8 cellular contexts compared by ENCODE assay signal in the genomic region with DNA sequence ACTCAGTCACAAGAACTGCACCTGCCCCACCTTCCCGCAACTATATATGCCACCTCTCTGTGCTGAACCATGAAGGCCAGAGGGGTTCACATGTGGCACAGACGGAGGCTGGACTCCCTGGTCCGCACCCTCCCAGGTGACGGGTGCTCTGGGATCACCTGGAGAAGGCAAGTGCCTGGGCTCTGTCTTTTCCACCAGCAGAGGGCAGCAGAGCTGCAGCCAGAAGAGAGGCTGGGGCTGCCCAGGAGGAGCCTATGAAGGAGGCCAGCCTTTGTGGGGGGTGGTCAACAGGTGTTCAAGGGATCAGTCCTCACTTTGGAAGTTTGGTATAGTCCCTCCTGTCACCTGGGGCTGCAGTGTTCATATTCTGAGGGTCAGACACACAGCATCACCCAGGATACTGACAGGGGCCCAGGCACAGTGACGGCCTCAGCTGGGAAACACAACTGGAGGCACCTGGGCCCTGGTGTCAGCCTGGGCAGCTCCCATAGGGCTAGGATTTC. TPM values are rescaled to one million over a fixed set of nuclear protein-coding genes. Genes with fewer than 3 reads are reported as not detected.
DNase-seq lines count a peak whose midpoint lies in the region; ATAC-seq, FAIRE-seq and TF ChIP-seq lines count a peak whose summit lies in the region.

No MANE protein-coding gene starts in this region.

- TF ChIP-seq CTCF in HepG2 (CRISPR knock-in tag; IDR thresholded peaks at IDR 0.05), result peak; percentile 94

- WGBS in HepG2 (ENCODE audit: low lambda C conversion rate), result 0% methylated on average over 1 of the region's 5 CpGs

- no peak for TF ChIP-seq POLR2A in HepG2 (IDR thresholded peaks at IDR 0.05; ENCODE audit: insufficient read depth in 1 of 2, low read depth in 2 of 2, low read length in 2 of 2)

- no peak overlapping the region for H3K4me3 ChIP-seq in HepG2 (replicated peaks in 1 of 3; ENCODE audit: insufficient read depth in 1 of 3, low read depth in 2 of 3, low read length in 3 of 3)

- intact Hi-C loops in HepG2 (cut with micrococcal nuclease; ENCODE audit: unreplicated experiment), result loop anchor here (1.0 kb wide), 1 partner anchor 36 kb away; no protein-coding TSS in a partner anchor

- no peaks in the 10 kb centered on the region for H3K36me3 ChIP-seq in HepG2 (replicated peaks in 1 of 2; ENCODE audit: control insufficient read depth in 1 of 2, insufficient read depth in 2 of 2, low read length in 2 of 2)

- no peak overlapping the region for H3K9ac ChIP-seq in HepG2 (ENCODE audit: insufficient read depth, low read depth, low read length)

- TF ChIP-seq EP300 in HepG2 (IDR thresholded peaks at IDR 0.05; ENCODE audit: low read depth in 2 of 2, low read length in 2 of 2) (no peak), HepG2 (CRISPR knock-in tag; IDR thresholded peaks at IDR 0.05; ENCODE audit: borderline replicate concordance) (no peak)

- BruUV-seq in HepG2 (replicated peaks; lab: Mats Ljungman, UMichigan), result no TSS peak

- peaks cover 0 to 30% of the 10 kb centered on the region in 2 experiments; a peak in 3 of 5 replicates for H3K27me3 ChIP-seq in HepG2 (ENCODE audit: control insufficient read depth in 1 of 2, insufficient read depth in 2 of 2, low read length in 2 of 2)

- no peaks in the 10 kb centered on the region for H4K20me1 ChIP-seq in HepG2 (ENCODE audit: insufficient read depth, low read length)

- no peaks in the 10 kb centered on the region for H3K79me2 ChIP-seq in HepG2 (ENCODE audit: insufficient read depth, low read length)

- DNase-seq in ELF-1 (ENCODE audit: low read depth, low spot score) (peak; percentile 78), M059J (ENCODE audit: low read depth) (peak; percentile 38), cerebellum (ENCODE audit: low spot score) (peak; percentile 30), HepG2 (ENCODE audit: low spot score) (peak; percentile 50)
- DNase-seq in activated CD4-positive, CD25-positive, alpha-beta regulatory T cell treated with anti-CD3 and anti-CD28 coated beads, Interleukin-2, amount 50 U/mL, for 16 hours (ENCODE audit: low read depth, low spot score), result peak; percentile 47
- DNase-seq in stimulated activated CD4-positive, alpha-beta T cell treated with anti-CD3 and anti-CD28 coated beads, TNF-alpha, amount 100 ng/mL, for 24 hours (ENCODE audit: low read depth in 3 of 3), result peak; percentile 50 to 70 (median 55)

- no peaks in the 10 kb centered on the region for H3K9me3 ChIP-seq in HepG2 (ENCODE audit: low read length)

- no peak overlapping the region for H3K4me2 ChIP-seq in HepG2 (ENCODE audit: low read depth, low read length)

- no peak for FAIRE-seq in HepG2 (lab: Jason Lieb, UNC)

- POLR2A ChIA-PET in HepG2 (lab: Yijun Ruan, JAX), result no interaction called here

- in situ Hi-C loops in HepG2 (cut with HindIII; ENCODE audit: extremely low pct_ligation_motif_present, low pct_unique_long_range_greater_than_20kb), result loop anchor here (5.0 to 10.0 kb wide), 2 partner anchors 34 to 276 kb away; no protein-coding TSS in a partner anchor

- ATAC-seq in HepG2 (peak; percentile 98), GM19023 (IDR thresholded peaks at IDR 0.05; ENCODE audit: unreplicated experiment) (no peak), GM18502 (IDR thresholded peaks at IDR 0.05; ENCODE audit: poor library complexity, unreplicated experiment) (no peak)

- CTCF ChIA-PET in HepG2 (lab: Yijun Ruan, JAX; ENCODE audit: low intra/inter-chr PET ratio, low total read pairs), result interaction anchor here (1.0 to 2.9 kb wide), 4 partner anchors 29 to 111 kb away, joined by 3 to 23 read pairs (median 10); no protein-coding TSS in a partner anchor

- H2AFZ ChIP-seq in HepG2 (ENCODE audit: low read length), result no peak overlapping the region

- peak; percentile 62; the same call in 1 of the 2 replicates for TF ChIP-seq RAD21 in HepG2 (CRISPR knock-in tag; IDR thresholded peaks at IDR 0.05)

- no peak overlapping the region for H3K27ac ChIP-seq in HepG2 (ENCODE audit: extremely low read length, insufficient read depth, low read length)

- no peaks in the 10 kb centered on the region for H3K4me1 ChIP-seq in HepG2 (ENCODE audit: insufficient read depth, low read length)

TF ChIP-seq in HepG2, 621 proteins besides CTCF, POLR2A, EP300 and RAD21:
- TF ChIP-seq BHLHE40 (IDR thresholded peaks at IDR 0.05; ENCODE audit: low read length), result 0 out of 2 replicates have a peak, but pooled peaks have one; percentile 9
- peak; percentile 17 for TF ChIP-seq XRCC5 (optimal IDR thresholded peaks at IDR 0.05; ENCODE audit: low read length)
- 0 out of 2 replicates have a peak, but pooled peaks have one; percentile 31 for TF ChIP-seq ZNF713 (CRISPR knock-in tag; IDR thresholded peaks at IDR 0.05)
- peak; percentile 74 for TF ChIP-seq STAG1 (CRISPR knock-in tag; IDR thresholded peaks at IDR 0.05)
- TF ChIP-seq, protein P1, sequence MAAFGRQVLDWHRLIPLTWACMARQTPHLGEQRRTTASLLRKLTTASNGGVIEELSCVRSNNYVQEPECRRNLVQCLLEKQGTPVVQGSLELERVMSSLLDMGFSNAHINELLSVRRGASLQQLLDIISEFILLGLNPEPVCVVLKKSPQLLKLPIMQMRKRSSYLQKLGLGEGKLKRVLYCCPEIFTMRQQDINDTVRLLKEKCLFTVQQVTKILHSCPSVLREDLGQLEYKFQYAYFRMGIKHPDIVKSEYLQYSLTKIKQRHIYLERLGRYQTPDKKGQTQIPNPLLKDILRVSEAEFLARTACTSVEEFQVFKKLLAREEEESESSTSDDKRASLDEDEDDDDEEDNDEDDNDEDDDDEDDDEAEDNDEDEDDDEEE (CRISPR knock-in tag; IDR thresholded peaks at IDR 0.05), result no peak
- TF ChIP-seq SMC3 (IDR thresholded peaks at IDR 0.05; ENCODE audit: low read length), result peak; percentile 71
- no peak for TF ChIP-seq HIVEP1 (CRISPR knock-in tag; IDR thresholded peaks at IDR 0.05)

RNA-seq across cellular contexts. Expression of a gene that starts 39.2 kb away (rescaled TPM):
- total RNA-seq in M059J (2014; rRNA removed; shearing (Covaris generic)), result not detected in 2 replicates
- total RNA-seq in cerebellum (not detected), HepG2 (2016; rRNA removed; fragmentation: Illumina TruSeq; extraction: Trizol) (not detected in 2 replicates)
- total RNA-seq in HepG2 (2016; cell fraction: cytosol; rRNA removed; fragmentation: Illumina TruSeq; extraction: Trizol; ENCODE audit: low read depth), result not detected in 2 replicates
- not detected in 2 replicates for total RNA-seq in HepG2 (2016; cell fraction: insoluble cytoplasmic fraction; rRNA removed; fragmentation: Illumina TruSeq; extraction: Trizol)
- total RNA-seq in HepG2 (2016; cell fraction: membrane; rRNA removed; fragmentation: Illumina TruSeq; extraction: Trizol), result not detected in 2 replicates
- not detected in 2 replicates for total RNA-seq in HepG2 (2016; cell fraction: nucleus; rRNA removed; fragmentation: Illumina TruSeq; extraction: Trizol)
- polyA plus RNA-seq in HepG2 (2011; rRNA removed), result not detected in 2 replicates
- polyA plus RNA-seq in HepG2 (2011; cell fraction: cytosol; rRNA removed), result not detected in 2 replicates
- polyA plus RNA-seq in HepG2 (2011; cell fraction: nucleus; rRNA removed), result not detected in 2 replicates
- not detected in 2 replicates for polyA plus RNA-seq in HepG2 (2012)
- polyA plus RNA-seq in HepG2 (2016; cell fraction: cytosol; fragmentation: Illumina TruSeq; extraction: Trizol; ENCODE audit: low read depth), result not detected in 2 replicates
- polyA plus RNA-seq in HepG2 (2016; cell fraction: insoluble cytoplasmic fraction; fragmentation: Illumina TruSeq; extraction: Trizol; ENCODE audit: low read depth), result not detected in 2 replicates
- not detected in 2 replicates for polyA plus RNA-seq in HepG2 (2016; cell fraction: membrane; fragmentation: Illumina TruSeq; extraction: Trizol; ENCODE audit: low read depth)
- not detected in 2 replicates for polyA plus RNA-seq in HepG2 (2016; cell fraction: nucleus; fragmentation: Illumina TruSeq; extraction: Trizol; ENCODE audit: insufficient read depth, low read depth)
- not detected in 2 replicates for polyA minus RNA-seq in HepG2 (2011; rRNA and poly(A)+ RNA removed; ENCODE audit: low replicate concordance)
- polyA minus RNA-seq in HepG2 (2011; cell fraction: cytosol; rRNA and poly(A)+ RNA removed), result not detected in 2 replicates
- polyA minus RNA-seq in HepG2 (2011; cell fraction: nucleus; rRNA and poly(A)+ RNA removed), result not detected in 2 replicates
